In the genomic region with DNA sequence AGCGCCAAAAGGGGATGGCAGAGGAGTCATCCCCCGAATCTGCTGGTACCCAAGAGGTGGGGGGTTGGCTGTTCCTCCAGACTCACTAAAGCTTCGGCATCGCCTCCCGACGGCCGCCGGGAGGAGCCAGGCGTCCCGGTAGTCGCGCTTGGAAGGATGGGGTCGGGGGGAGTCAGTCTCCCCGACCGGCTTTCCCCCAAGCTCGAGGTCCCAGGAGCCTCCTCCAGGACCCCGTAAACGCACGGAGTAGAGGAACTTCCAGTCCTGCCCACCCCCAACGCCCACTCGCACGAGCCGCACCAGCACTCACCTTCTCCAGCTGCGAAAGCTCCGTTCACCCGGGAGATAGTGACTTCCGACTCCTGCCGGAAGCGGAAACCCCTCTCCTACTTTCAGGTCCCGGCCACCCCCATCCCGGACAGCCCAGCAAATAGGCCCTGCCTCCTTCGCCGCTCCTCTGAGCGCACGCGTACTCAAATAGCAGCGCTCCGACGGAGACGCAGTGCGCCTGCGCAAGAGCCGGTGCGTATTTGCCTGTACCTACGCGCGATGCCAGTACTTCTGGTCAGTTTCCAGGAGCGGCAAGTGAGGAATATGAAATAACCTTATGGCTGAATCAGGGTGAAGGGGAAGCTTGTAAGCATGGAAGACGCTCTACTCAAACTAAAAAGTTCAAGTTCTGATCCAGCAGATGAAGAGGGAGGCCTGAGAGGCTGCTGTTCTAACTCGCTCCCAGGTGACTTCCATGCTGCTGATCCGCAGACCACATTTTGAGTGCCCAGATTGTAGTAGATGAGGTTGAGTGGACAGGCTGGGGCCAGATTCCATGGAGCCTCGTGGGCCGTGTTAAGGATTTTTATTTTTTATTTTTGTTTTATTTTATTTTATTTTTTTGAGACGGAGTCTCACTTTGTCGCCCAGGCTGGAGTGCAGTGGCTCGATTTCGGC, we compare ENCODE assay signal across 8 cellular contexts. TPM values are rescaled to one million over a fixed set of nuclear protein-coding genes. Genes with fewer than 3 reads are reported as not detected.
A peak's percentile ranks its signal among the peaks of the same experiment; 100 is the strongest.
DNase-seq lines count a peak whose midpoint lies in the region; FAIRE-seq and TF ChIP-seq lines count a peak whose summit lies in the region.

ELOF1 (minus strand) TSS at position 350 of the 948 bp plus-strand sequence. CDS start 4,883 bp downstream, outside the sequence.

- peaks cover 12% of the 10 kb centered on the region for H3K36me3 Mint-ChIP-seq in nephron (ENCODE audit: low read depth)
- H3K36me3 Mint-ChIP-seq in stimulated activated naive CD8-positive, alpha-beta T cell treated with anti-CD3 and anti-CD28 coated beads, Interleukin-15, Interleukin-2, amounts not matched to agents 100 ng/mL and 50 ng/mL, for 24 hours (ENCODE audit: low read depth), result peaks cover 20% of the 10 kb centered on the region

- FAIRE-seq in H54 (lab: Jason Lieb, UNC), result peak; percentile 79

- peaks cover 27% of the 10 kb centered on the region for H3K4me1 Mint-ChIP-seq in nephron
- peaks cover 47% of the 10 kb centered on the region for H3K4me1 Mint-ChIP-seq in stimulated activated naive CD8-positive, alpha-beta T cell treated with anti-CD3 and anti-CD28 coated beads, Interleukin-15, Interleukin-2, amounts not matched to agents 100 ng/mL and 50 ng/mL, for 24 hours (ENCODE audit: low read depth)

- H3K4me3 ChIP-seq in MG63, result peak within 1 kb of the TSS; percentile 86
- H3K4me3 ChIP-seq in fibroblast of the aortic adventitia (ENCODE audit: low read depth, low read length), result peak within 1 kb of the TSS; percentile 97

- no peaks in the 10 kb centered on the region for H3K27me3 ChIP-seq in MG63

- peak; percentile 98 for DNase-seq in EL
- DNase-seq in H54 (ENCODE audit: insufficient read length, low spot score), result peak; percentile 97
- DNase-seq in MG63, result peak; percentile 100
- DNase-seq in SHP77 treated with DMSO at 0.1 percent for 48 hours (lab: John Stamatoyannopoulos, UW), result peak; percentile 93
- peak; percentile 99 for DNase-seq in activated effector memory CD4-positive, alpha-beta T cell treated with anti-CD3 and anti-CD28 coated beads, Interleukin-2, amount 50 U/mL, for 16 hours
- DNase-seq in fibroblast of the aortic adventitia (ENCODE audit: low read depth), result peak; percentile 98

- H3K9me3 Mint-ChIP-seq in nephron, result no peaks in the 10 kb centered on the region
- no peaks in the 10 kb centered on the region for H3K9me3 Mint-ChIP-seq in stimulated activated naive CD8-positive, alpha-beta T cell treated with anti-CD3 and anti-CD28 coated beads, Interleukin-15, Interleukin-2, amounts not matched to agents 100 ng/mL and 50 ng/mL, for 24 hours

- TF ChIP-seq CTCF in fibroblast of the aortic adventitia (IDR thresholded peaks at IDR 0.05; ENCODE audit: insufficient read depth, low read length) (peak; percentile 35), nephron (IDR thresholded peaks at IDR 0.05; ENCODE audit: unreplicated experiment in 3 of 3) (peak in 1 of 3 experiments; percentile 14)

- peaks cover 24% of the 10 kb centered on the region for H3K36me3 ChIP-seq in MG63

- peak within 1 kb of the TSS; percentile 59 to 91 (median 89) for H3K27ac Mint-ChIP-seq in nephron
- peak within 1 kb of the TSS; percentile 92 for H3K27ac Mint-ChIP-seq in stimulated activated naive CD8-positive, alpha-beta T cell treated with anti-CD3 and anti-CD28 coated beads, Interleukin-15, Interleukin-2, amounts not matched to agents 100 ng/mL and 50 ng/mL, for 24 hours

- H3K4me3 Mint-ChIP-seq in nephron, result peak within 1 kb of the TSS; percentile 92 to 98 (median 98)
- peak within 1 kb of the TSS; percentile 92 for H3K4me3 Mint-ChIP-seq in stimulated activated naive CD8-positive, alpha-beta T cell treated with anti-CD3 and anti-CD28 coated beads, Interleukin-15, Interleukin-2, amounts not matched to agents 100 ng/mL and 50 ng/mL, for 24 hours

- TF ChIP-seq POLR2A in H54 (IDR thresholded peaks at IDR 0.05; ENCODE audit: low read depth, low read length), result peak; percentile 90

- no peaks in the 10 kb centered on the region for H3K27me3 Mint-ChIP-seq in nephron (ENCODE audit: low read depth)
- H3K27me3 Mint-ChIP-seq in stimulated activated naive CD8-positive, alpha-beta T cell treated with anti-CD3 and anti-CD28 coated beads, Interleukin-15, Interleukin-2, amounts not matched to agents 100 ng/mL and 50 ng/mL, for 24 hours, result no peaks in the 10 kb centered on the region

- no peaks in the 10 kb centered on the region for H3K9me3 ChIP-seq in MG63

RNA-seq across cellular contexts. Expression of gene ELOF1, which starts in this region (rescaled TPM):
- total RNA-seq in MG63 (2014; rRNA removed; shearing (Covaris generic); ENCODE audit: low replicate concordance), result 51.6 and 111 TPM in 2 replicates
- 17.9 and 33.5 TPM in 2 replicates for total RNA-seq in fibroblast of the aortic adventitia (ENCODE audit: low replicate concordance)

Comparison
In these comparisons a context has a peak if more than half of its experiments do, and no peak if none do; other contexts are left out.
1. Peak in every context shown above with its lines: DNase-seq and H3K4me3 ChIP-seq.